In genomic region chr2:145043399-145043834, GRCh38 we compare ENCODE assay signal across 1 cellular context.
TF ChIP-seq lines count a peak whose summit lies in the region.

No MANE protein-coding gene starts in this region.

TF ChIP-seq in WTC11, 78 proteins besides CTCF, POLR2A, EP300 and RAD21 (continued from another document):
- TF ChIP-seq ZNF512 (CRISPR knock-in tag; IDR thresholded peaks at IDR 0.05; ENCODE audit: borderline replicate concordance) = no peak
- no peak for TF ChIP-seq ERG (CRISPR knock-in tag; IDR thresholded peaks at IDR 0.05)
- TF ChIP-seq ESRRA (CRISPR knock-in tag; IDR thresholded peaks at IDR 0.05; ENCODE audit: borderline replicate concordance) = no peak
- TF ChIP-seq AR (CRISPR knock-in tag; IDR thresholded peaks at IDR 0.05) = no peak
TF ChIP-seq in WTC11: peak in this region for 0.
